Comparison of ENCODE assay signal across 14 cellular contexts in the genomic region with DNA sequence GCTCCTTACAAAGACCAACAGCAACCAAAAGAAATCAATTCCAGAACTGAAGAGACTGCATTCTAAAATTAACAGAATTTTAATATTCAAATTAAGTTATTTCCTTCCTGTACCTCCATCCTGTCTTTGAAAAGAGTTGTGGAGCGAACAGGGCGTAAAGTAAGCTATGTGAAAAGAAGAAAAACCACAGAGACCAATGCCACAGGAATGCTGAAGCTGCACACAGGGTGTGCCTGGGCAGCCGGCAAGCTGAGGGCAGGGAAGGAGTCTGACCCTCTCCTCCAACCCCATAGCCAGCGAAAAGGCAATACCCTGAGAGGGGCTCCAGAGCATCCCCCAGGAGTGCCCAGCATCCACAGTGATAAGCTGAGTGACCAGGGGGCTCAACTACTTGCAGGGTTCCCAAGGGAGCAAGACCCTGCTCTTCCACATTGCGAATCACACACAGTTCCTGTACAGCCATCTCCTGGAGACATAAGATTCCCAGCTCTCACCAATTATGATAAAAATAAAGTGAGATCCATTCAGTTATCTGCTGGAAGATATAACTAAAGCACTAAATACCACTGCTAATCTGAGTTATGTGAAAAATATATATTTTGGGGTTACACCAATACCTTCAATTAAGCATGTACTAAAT.
A peak's percentile ranks its signal among the peaks of the same experiment; 100 is the strongest.
DNase-seq lines count a peak whose midpoint lies in the region; ATAC-seq, FAIRE-seq and TF ChIP-seq lines count a peak whose summit lies in the region.
"Had no signal": no experiment of that assay in that cellular context is flagged by ENCODE, and none has a peak within 500 bp of the region (broad histone marks: within the 10 kb centered on the region; RNA-seq: fewer than 3 reads in every experiment).

No MANE protein-coding gene starts in this region.

- DNase-seq in Daoy (ENCODE audit: low read depth) (peak; percentile 61), RCC 7860 (ENCODE audit: low spot score) (peak; percentile 75), epithelial cell of proximal tubule (ENCODE audit: low read depth) (no peak), osteocyte (ENCODE audit: extremely low spot score, unreplicated experiment) (no peak), hippocampal formation (lab: John Stamatoyannopoulos, UW) (no peak), T-helper 9 cell (no peak), ecto neural progenitor cell (ENCODE audit: low spot score) (no peak)
- DNase-seq: activated naive CD4-positive, alpha-beta T cell; NCI-H1105 treated with DMSO at 0.1 percent for 48 hours; right cardiac atrium had no signal

- no peaks in the 10 kb centered on the region for H3K27me3 Mint-ChIP-seq in osteocyte (ENCODE audit: unreplicated experiment)

- H3K4me1 Mint-ChIP-seq in osteocyte (ENCODE audit: unreplicated experiment), result peaks cover 34% of the 10 kb centered on the region

- H3K4me3 ChIP-seq in epithelial cell of proximal tubule (ENCODE audit: low read depth, low read length), result peak overlapping the region; percentile 29

- no peak for TF ChIP-seq CTCF in epithelial cell of proximal tubule (conservative IDR thresholded peaks at IDR 0.05; ENCODE audit: low read depth, low read length)
- TF ChIP-seq CTCF in osteocyte (IDR thresholded peaks at IDR 0.05), result no peak

- no peaks in the 10 kb centered on the region for H3K9me3 Mint-ChIP-seq in osteocyte (ENCODE audit: unreplicated experiment)
- H3K9me3 Mint-ChIP-seq: WTC11 had no signal

- H3K27ac Mint-ChIP-seq in osteocyte (ENCODE audit: unreplicated experiment), result peak overlapping the region; percentile 64
- H3K27ac Mint-ChIP-seq: WTC11 had no signal

- H3K36me3 Mint-ChIP-seq in osteocyte (ENCODE audit: unreplicated experiment), result no peaks in the 10 kb centered on the region
- H3K36me3 Mint-ChIP-seq: WTC11 had no signal

- H3K4me3 Mint-ChIP-seq in osteocyte (ENCODE audit: unreplicated experiment), result peak overlapping the region; percentile 4
- H3K4me3 Mint-ChIP-seq: WTC11 had no signal

- peak; percentile 94 for FAIRE-seq in RCC 7860 (lab: Jason Lieb, UNC)
- FAIRE-seq: endometrium, GM18507 had no signal

- ATAC-seq in HG03159 (IDR thresholded peaks at IDR 0.05; ENCODE audit: unreplicated experiment), result no peak
- ATAC-seq: right cardiac atrium, WTC11 had no signal

Comparison
In these comparisons a context has a peak if more than half of its experiments do, and no peak if none do; other contexts are left out.
1. DNase-seq: peak in Daoy (single experiment) and RCC 7860 (single experiment); none in epithelial cell of proximal tubule (single experiment), osteocyte (single experiment), hippocampal formation (0 of 2), T-helper 9 cell (single experiment) and ecto neural progenitor cell (single experiment).